Comparison of ENCODE assay signal across 31 cellular contexts in genomic region chr3:138359549-138360271, GRCh38. TPM values are rescaled to one million over a fixed set of nuclear protein-coding genes. Genes with fewer than 3 reads are reported as not detected.
A peak's percentile ranks its signal among the peaks of the same experiment; 100 is the strongest.
DNase-seq lines count a peak whose midpoint lies in the region; ATAC-seq, FAIRE-seq and TF ChIP-seq lines count a peak whose summit lies in the region.
"Had no signal": no experiment of that assay in that cellular context is flagged by ENCODE, and none has a peak within 500 bp of the region (broad histone marks: within the 10 kb centered on the region; RNA-seq: fewer than 3 reads in every experiment).

No MANE protein-coding gene starts in this region.

- peaks cover 52% of the 10 kb centered on the region for H3K4me1 Mint-ChIP-seq in nephron progenitor cell
- H3K4me1 Mint-ChIP-seq: activated CD4-positive, alpha-beta T cell treated with anti-CD3 and anti-CD28 coated beads, Interleukin-2, amount 10 ng/mL, durations not matched to agents 7 days and 5 days; CD4-positive, alpha-beta memory T cell had no signal

- H3K27ac Mint-ChIP-seq in nephron progenitor cell, result peak overlapping the region; percentile 22
- H3K27ac Mint-ChIP-seq: activated CD4-positive, alpha-beta T cell treated with anti-CD3 and anti-CD28 coated beads, Interleukin-2, amount 10 ng/mL, durations not matched to agents 7 days and 5 days; activated T-cell treated with anti-CD3 and anti-CD28 coated beads, Interleukin-2, amount 50 U/mL, for 24 hours; CD4-positive, alpha-beta memory T cell; dendritic cell treated with granulocyte-macrophage colony-stimulating factor and Interleukin-4, amounts not matched to agents 40 ng/mL and 50 ng/mL, for 4 days had no signal

- no peaks in the 10 kb centered on the region for H3K27me3 Mint-ChIP-seq in nephron progenitor cell (ENCODE audit: low read depth, poor library complexity)
- H3K27me3 Mint-ChIP-seq: activated T-cell treated with anti-CD3 and anti-CD28 coated beads, Interleukin-2, amount 50 U/mL, for 24 hours; dendritic cell treated with granulocyte-macrophage colony-stimulating factor and Interleukin-4, amounts not matched to agents 40 ng/mL and 50 ng/mL, for 4 days had no signal

- CTCF ChIA-PET in HepG2 (lab: Yijun Ruan, JAX; ENCODE audit: low intra/inter-chr PET ratio, low total read pairs), result no interaction called here
- CTCF ChIA-PET in endothelial cell of umbilical vein (lab: Charles Lee), result no interaction called here

- TF ChIP-seq CTCF in HepG2 (CRISPR knock-in tag; IDR thresholded peaks at IDR 0.05) (no peak), right lobe of liver (IDR thresholded peaks at IDR 0.05) (no peak), endothelial cell of umbilical vein (IDR thresholded peaks at IDR 0.05; ENCODE audit: extremely low read depth in 1 of 2, insufficient read depth in 1 of 2, low read depth in 1 of 2, low read length in 2 of 2) (no peak), nephron progenitor cell (IDR thresholded peaks at IDR 0.05) (no peak)

- H3K9me1 ChIP-seq in endothelial cell of umbilical vein (replicated peaks; ENCODE audit: control insufficient read depth, extremely low read depth, insufficient read depth, low read length), result no peaks in the 10 kb centered on the region

- H3K4me2 ChIP-seq in HepG2 (ENCODE audit: low read depth, low read length), result no peak overlapping the region
- H3K4me2 ChIP-seq in endothelial cell of umbilical vein (ENCODE audit: insufficient read depth, low read length), result no peak overlapping the region
- H3K4me2 ChIP-seq: KMS-11 had no signal

- no peak for TF ChIP-seq RAD21 in HepG2 (CRISPR knock-in tag; IDR thresholded peaks at IDR 0.05)

- no peak overlapping the region for H3K27ac ChIP-seq in HepG2 (ENCODE audit: extremely low read length, insufficient read depth, low read length)
- no peak overlapping the region for H3K27ac ChIP-seq in right lobe of liver
- H3K27ac ChIP-seq in endothelial cell of umbilical vein (ENCODE audit: insufficient read depth, low read depth, low read length), result no peak overlapping the region
- H3K27ac ChIP-seq: KMS-11, lower lobe of right lung had no signal

- dilution Hi-C loops in endothelial cell of umbilical vein (cut with MboI; ENCODE audit: extremely low pct_ligation_motif_present, low sequenced_read_pairs), result no loop called here

- POLR2A ChIA-PET in HepG2 (lab: Yijun Ruan, JAX), result interaction anchor here (1.2 kb wide), 1 partner anchor 12 kb away, joined by 3 read pairs; no protein-coding TSS in a partner anchor
- POLR2A ChIA-PET in endothelial cell of umbilical vein (lab: Charles Lee), result no interaction called here

- in situ Hi-C loops in HepG2 (cut with HindIII; ENCODE audit: extremely low pct_ligation_motif_present, low pct_unique_long_range_greater_than_20kb), result no loop called here

- no peaks in the 10 kb centered on the region for H3K36me3 ChIP-seq in HepG2 (replicated peaks in 1 of 2; ENCODE audit: control insufficient read depth in 1 of 2, insufficient read depth in 2 of 2, low read length in 2 of 2)
- H3K36me3 ChIP-seq in right lobe of liver, result no peaks in the 10 kb centered on the region
- H3K36me3 ChIP-seq in endothelial cell of umbilical vein (ENCODE audit: control insufficient read depth in 2 of 2, extremely low read depth in 1 of 2, insufficient read depth in 2 of 2, low read length in 2 of 2), result no peaks in the 10 kb centered on the region

- no peaks in the 10 kb centered on the region for H3K9me3 ChIP-seq in HepG2 (ENCODE audit: low read length)
- H3K9me3 ChIP-seq in right lobe of liver, result no peaks in the 10 kb centered on the region
- no peaks in the 10 kb centered on the region for H3K9me3 ChIP-seq in endothelial cell of umbilical vein (replicated peaks; ENCODE audit: control insufficient read depth, insufficient read depth, low read length)
- H3K9me3 ChIP-seq: lower lobe of right lung, thyroid gland had no signal

- H3K79me2 ChIP-seq in HepG2 (ENCODE audit: insufficient read depth, low read length), result no peaks in the 10 kb centered on the region
- no peaks in the 10 kb centered on the region for H3K79me2 ChIP-seq in endothelial cell of umbilical vein (ENCODE audit: control insufficient read depth, insufficient read depth, low read length)

- intact Hi-C loops in HepG2 (cut with micrococcal nuclease; ENCODE audit: unreplicated experiment), result loop anchor here (5.0 kb wide), 1 partner anchor 38 kb away; no protein-coding TSS in a partner anchor
- intact Hi-C loops in right lobe of liver (cut with DNase I), result no loop called here
- intact Hi-C loops in endothelial cell of umbilical vein (cut with micrococcal nuclease), result no loop called here

- FAIRE-seq in HepG2 (lab: Jason Lieb, UNC), result no peak
- FAIRE-seq in endothelial cell of umbilical vein (lab: Jason Lieb, UNC), result peak; percentile 40
- FAIRE-seq: endometrium, HTR-8/SVneo, islet of Langerhans had no signal

- H4K20me1 ChIP-seq in HepG2 (ENCODE audit: insufficient read depth, low read length), result no peaks in the 10 kb centered on the region
- no peaks in the 10 kb centered on the region for H4K20me1 ChIP-seq in endothelial cell of umbilical vein (replicated peaks; ENCODE audit: control insufficient read depth, extremely low read depth, insufficient read depth, low read length)

- TF ChIP-seq POLR2A in HepG2 (IDR thresholded peaks at IDR 0.05; ENCODE audit: insufficient read depth in 1 of 2, low read depth in 2 of 2, low read length in 2 of 2) (no peak), right lobe of liver (IDR thresholded peaks at IDR 0.05) (no peak), endothelial cell of umbilical vein (IDR thresholded peaks at IDR 0.05; ENCODE audit: low read depth, low read length) (no peak)

- no peak overlapping the region for H3K4me3 Mint-ChIP-seq in nephron progenitor cell
- H3K4me3 Mint-ChIP-seq: activated CD4-positive, alpha-beta T cell treated with anti-CD3 and anti-CD28 coated beads, Interleukin-2, amount 10 ng/mL, durations not matched to agents 7 days and 5 days; activated T-cell treated with anti-CD3 and anti-CD28 coated beads, Interleukin-2, amount 50 U/mL, for 24 hours; CD4-positive, alpha-beta memory T cell; dendritic cell treated with granulocyte-macrophage colony-stimulating factor and Interleukin-4, amounts not matched to agents 40 ng/mL and 50 ng/mL, for 4 days; neural crest cell had no signal

- ATAC-seq in HepG2 (peak; percentile 51), right lobe of liver (no peak)
- ATAC-seq: HCT116; lower lobe of right lung; sciatic nerve; stimulated activated naive CD8-positive, alpha-beta T cell treated with anti-CD3 and anti-CD28 coated beads, Interleukin-15, Interleukin-2, amounts not matched to agents 100 U/mL and 50 U/mL, for 24 hours had no signal

- TF ChIP-seq EP300 in HepG2 (IDR thresholded peaks at IDR 0.05; ENCODE audit: low read depth in 2 of 2, low read length in 2 of 2), result no peak
- TF ChIP-seq EP300 in HepG2 (CRISPR knock-in tag; IDR thresholded peaks at IDR 0.05; ENCODE audit: borderline replicate concordance), result no peak

- BruUV-seq in HepG2 (replicated peaks; lab: Mats Ljungman, UMichigan) (no TSS peak), endothelial cell of umbilical vein (replicated peaks; lab: Mats Ljungman, UMichigan) (no TSS peak)

- 54% methylated on average over 9 of the region's 9 CpGs for WGBS in HepG2 (ENCODE audit: low lambda C conversion rate)
- 93% methylated on average over 3 of the region's 9 CpGs for WGBS in right lobe of liver (ENCODE audit: insufficient coverage, low coverage, low lambda C conversion rate, missing lambda C conversion rate)

- no peaks in the 10 kb centered on the region for H3K9me3 Mint-ChIP-seq in nephron progenitor cell
- H3K9me3 Mint-ChIP-seq: activated CD4-positive, alpha-beta T cell treated with anti-CD3 and anti-CD28 coated beads, Interleukin-2, amount 10 ng/mL, durations not matched to agents 7 days and 5 days; activated T-cell treated with anti-CD3 and anti-CD28 coated beads, Interleukin-2, amount 50 U/mL, for 24 hours; CD4-positive, alpha-beta memory T cell; dendritic cell treated with granulocyte-macrophage colony-stimulating factor and Interleukin-4, amounts not matched to agents 40 ng/mL and 50 ng/mL, for 4 days; neural crest cell had no signal

- H3K27me3 ChIP-seq in HepG2 (ENCODE audit: control insufficient read depth in 1 of 2, insufficient read depth in 2 of 2, low read length in 2 of 2) (no peaks in the 10 kb centered on the region), right lobe of liver (no peaks in the 10 kb centered on the region), endothelial cell of umbilical vein (ENCODE audit: control insufficient read depth in 2 of 2, insufficient read depth in 2 of 2, low read length in 2 of 2) (no peaks in the 10 kb centered on the region)
- H3K27me3 ChIP-seq: thyroid gland had no signal

- H3K36me3 Mint-ChIP-seq in nephron progenitor cell (ENCODE audit: low read depth), result peaks cover 6% of the 10 kb centered on the region
- H3K36me3 Mint-ChIP-seq: CD4-positive, alpha-beta memory T cell had no signal

- DNase-seq in HepG2 (ENCODE audit: low spot score), result peak; percentile 56
- DNase-seq in right lobe of liver, result no peak
- DNase-seq in endothelial cell of umbilical vein (ENCODE audit: low read depth, low spot score), result no peak
- DNase-seq in nephron progenitor cell, result no peak
- no peak for DNase-seq in NCI-H1092 (lab: John Stamatoyannopoulos, UW)
- DNase-seq in NCI-H69 (lab: John Stamatoyannopoulos, UW), result no peak
- DNase-seq in stimulated activated CD4-positive, alpha-beta T cell treated with anti-CD3 and anti-CD28 coated beads, Interleukin-4, amount 100 ng/mL, for 1 hour, result no peak
- DNase-seq in SW480 (ENCODE audit: low spot score), result no peak
- DNase-seq: activated CD4-positive, alpha-beta T cell treated with anti-CD3 and anti-CD28 coated beads, Interleukin-2, amount 10 ng/mL, durations not matched to agents 7 days and 5 days; activated naive CD4-positive, alpha-beta T cell; activated T-cell treated with anti-CD3 and anti-CD28 coated beads, Interleukin-2, amount 50 U/mL, for 24 hours; CD4-positive, alpha-beta memory T cell; lower lobe of right lung; NCI-H1417 treated with DMSO at 0.1 percent for 48 hours; NCI-H2081 treated with DMSO at 0.1 percent for 48 hours; NCI-H226; stimulated activated naive CD8-positive, alpha-beta T cell treated with anti-CD3 and anti-CD28 coated beads, Interleukin-15, Interleukin-2, amounts not matched to agents 100 U/mL and 50 U/mL, for 24 hours; T1000; thyroid gland had no signal

- H3K4me1 ChIP-seq in HepG2 (ENCODE audit: insufficient read depth, low read length), result peaks cover 47% of the 10 kb centered on the region
- H3K4me1 ChIP-seq in right lobe of liver, result no peaks in the 10 kb centered on the region
- H3K4me1 ChIP-seq in endothelial cell of umbilical vein (ENCODE audit: control insufficient read depth, extremely low read depth, insufficient read depth, low read length), result no peaks in the 10 kb centered on the region

- H3K9ac ChIP-seq in HepG2 (ENCODE audit: insufficient read depth, low read depth, low read length) (no peak overlapping the region), endothelial cell of umbilical vein (replicated peaks; ENCODE audit: extremely low read depth, insufficient read depth, low read length) (no peak overlapping the region)
- H3K9ac ChIP-seq: KMS-11 had no signal

- H2AFZ ChIP-seq in HepG2 (ENCODE audit: low read length), result no peak overlapping the region
- no peak overlapping the region for H2AFZ ChIP-seq in endothelial cell of umbilical vein (ENCODE audit: low read depth, low read length)

- H3K4me3 ChIP-seq in HepG2 (replicated peaks in 1 of 3; ENCODE audit: insufficient read depth in 1 of 3, low read depth in 2 of 3, low read length in 3 of 3) (no peak overlapping the region), right lobe of liver (no peak overlapping the region), endothelial cell of umbilical vein (replicated peaks in 1 of 3; ENCODE audit: insufficient read depth in 1 of 3, low read depth in 1 of 3, low read length in 3 of 3) (no peak overlapping the region)
- H3K4me3 ChIP-seq: lower lobe of right lung, thyroid gland had no signal

RNA-seq across cellular contexts. Expression of gene MRAS, which starts 11.3 kb away (rescaled TPM):
- 36.2 TPM in 2 replicates for total RNA-seq in HepG2 (2016; rRNA removed; fragmentation: Illumina TruSeq; extraction: Trizol)
- total RNA-seq in HepG2 (2016; cell fraction: cytosol; rRNA removed; fragmentation: Illumina TruSeq; extraction: Trizol; ENCODE audit: low read depth), result 30.3 and 31.5 TPM in 2 replicates
- 27.7 and 30.0 TPM in 2 replicates for total RNA-seq in HepG2 (2016; cell fraction: insoluble cytoplasmic fraction; rRNA removed; fragmentation: Illumina TruSeq; extraction: Trizol)
- 59.3 and 62.6 TPM in 2 replicates for total RNA-seq in HepG2 (2016; cell fraction: membrane; rRNA removed; fragmentation: Illumina TruSeq; extraction: Trizol)
- total RNA-seq in HepG2 (2016; cell fraction: nucleus; rRNA removed; fragmentation: Illumina TruSeq; extraction: Trizol), result 24.4 and 32.5 TPM in 2 replicates
- 8.8 and 8.9 TPM in 2 replicates for polyA plus RNA-seq in HepG2 (2011; rRNA removed)
- polyA plus RNA-seq in HepG2 (2011; cell fraction: cytosol; rRNA removed), result 7.2 and 8.0 TPM in 2 replicates
- 8.6 and 8.8 TPM in 2 replicates for polyA plus RNA-seq in HepG2 (2011; cell fraction: nucleus; rRNA removed)
- 4.2 and 4.6 TPM in 2 replicates for polyA plus RNA-seq in HepG2 (2012)
- polyA plus RNA-seq in HepG2 (2016; cell fraction: cytosol; fragmentation: Illumina TruSeq; extraction: Trizol; ENCODE audit: low read depth), result 31.3 and 40.9 TPM in 2 replicates
- 26.0 and 29.0 TPM in 2 replicates for polyA plus RNA-seq in HepG2 (2016; cell fraction: insoluble cytoplasmic fraction; fragmentation: Illumina TruSeq; extraction: Trizol; ENCODE audit: low read depth)
- 49.8 and 50.3 TPM in 2 replicates for polyA plus RNA-seq in HepG2 (2016; cell fraction: membrane; fragmentation: Illumina TruSeq; extraction: Trizol; ENCODE audit: low read depth)
- polyA plus RNA-seq in HepG2 (2016; cell fraction: nucleus; fragmentation: Illumina TruSeq; extraction: Trizol; ENCODE audit: insufficient read depth, low read depth), result 34.3 and 34.5 TPM in 2 replicates
- polyA minus RNA-seq in HepG2 (2011; rRNA and poly(A)+ RNA removed; ENCODE audit: low replicate concordance), result 5.8 and 6.5 TPM in 2 replicates
- 5.4 and 5.8 TPM in 2 replicates for polyA minus RNA-seq in HepG2 (2011; cell fraction: cytosol; rRNA and poly(A)+ RNA removed)
- 5.0 and 8.8 TPM in 2 replicates for polyA minus RNA-seq in HepG2 (2011; cell fraction: nucleus; rRNA and poly(A)+ RNA removed)
- total RNA-seq in right lobe of liver, result 1 to 10 TPM; 2.5 to 7.9 (median 6.9) TPM
- total RNA-seq in endothelial cell of umbilical vein, result 15.5 and 16.5 TPM in 2 replicates
- polyA plus RNA-seq in endothelial cell of umbilical vein, result 9.4 and 14.6 TPM in 2 replicates
- polyA plus RNA-seq in endothelial cell of umbilical vein (2011; cell fraction: cytosol; rRNA removed), result 9.6 and 9.8 TPM in 2 replicates
- 8.6 and 9.6 TPM in 2 replicates for polyA plus RNA-seq in endothelial cell of umbilical vein (2011; cell fraction: nucleus; rRNA removed)
- polyA plus RNA-seq in endothelial cell of umbilical vein (2012), result 10.1 and 15.6 TPM in 2 replicates
- 11.8 and 12.2 TPM in 2 replicates for polyA minus RNA-seq in endothelial cell of umbilical vein
- 7.0 TPM for polyA minus RNA-seq in endothelial cell of umbilical vein (2011; cell fraction: cytosol; rRNA and poly(A)+ RNA removed)
- polyA minus RNA-seq in endothelial cell of umbilical vein (2011; cell fraction: nucleus; rRNA and poly(A)+ RNA removed), result 2.0 and 4.9 TPM in 2 replicates
- total RNA-seq: activated CD4-positive, alpha-beta T cell treated with anti-CD3 and anti-CD28 coated beads, Interleukin-2, amount 10 ng/mL, durations not matched to agents 7 days and 5 days had no signal
- polyA plus RNA-seq: CD4-positive, alpha-beta memory T cell had no signal

RNA-seq across cellular contexts. Expression of gene NME9, which starts 30.1 kb away (rescaled TPM):
- total RNA-seq in HepG2 (2016; rRNA removed; fragmentation: Illumina TruSeq; extraction: Trizol), result not detected in 2 replicates
- total RNA-seq in HepG2 (2016; cell fraction: cytosol; rRNA removed; fragmentation: Illumina TruSeq; extraction: Trizol; ENCODE audit: low read depth), result not detected in 2 replicates
- total RNA-seq in HepG2 (2016; cell fraction: insoluble cytoplasmic fraction; rRNA removed; fragmentation: Illumina TruSeq; extraction: Trizol), result not detected in 2 replicates
- total RNA-seq in HepG2 (2016; cell fraction: membrane; rRNA removed; fragmentation: Illumina TruSeq; extraction: Trizol), result 0.28 TPM in 1 of 2 replicates, not detected in the other
- not detected in 2 replicates for total RNA-seq in HepG2 (2016; cell fraction: nucleus; rRNA removed; fragmentation: Illumina TruSeq; extraction: Trizol)
- not detected in 2 replicates for polyA plus RNA-seq in HepG2 (2011; rRNA removed)
- polyA plus RNA-seq in HepG2 (2011; cell fraction: cytosol; rRNA removed), result not detected in 2 replicates
- polyA plus RNA-seq in HepG2 (2011; cell fraction: nucleus; rRNA removed), result not detected in 2 replicates
- 0.37 and 0.50 TPM in 2 replicates for polyA plus RNA-seq in HepG2 (2012)
- polyA plus RNA-seq in HepG2 (2016; cell fraction: cytosol; fragmentation: Illumina TruSeq; extraction: Trizol; ENCODE audit: low read depth), result not detected in 2 replicates
- polyA plus RNA-seq in HepG2 (2016; cell fraction: insoluble cytoplasmic fraction; fragmentation: Illumina TruSeq; extraction: Trizol; ENCODE audit: low read depth), result not detected in 2 replicates
- polyA plus RNA-seq in HepG2 (2016; cell fraction: membrane; fragmentation: Illumina TruSeq; extraction: Trizol; ENCODE audit: low read depth), result not detected in 2 replicates
- not detected in 2 replicates for polyA plus RNA-seq in HepG2 (2016; cell fraction: nucleus; fragmentation: Illumina TruSeq; extraction: Trizol; ENCODE audit: insufficient read depth, low read depth)
- polyA minus RNA-seq in HepG2 (2011; rRNA and poly(A)+ RNA removed; ENCODE audit: low replicate concordance), result not detected in 2 replicates
- not detected in 2 replicates for polyA minus RNA-seq in HepG2 (2011; cell fraction: cytosol; rRNA and poly(A)+ RNA removed)
- 0.26 and 0.37 TPM in 2 replicates for polyA minus RNA-seq in HepG2 (2011; cell fraction: nucleus; rRNA and poly(A)+ RNA removed)
- not detected for total RNA-seq in right lobe of liver
- total RNA-seq in endothelial cell of umbilical vein, result not detected in 2 replicates
- 0.08 TPM in 1 of 2 replicates, not detected in the other for polyA plus RNA-seq in endothelial cell of umbilical vein
- 0.08 TPM in 1 of 2 replicates, not detected in the other for polyA plus RNA-seq in endothelial cell of umbilical vein (2011; cell fraction: cytosol; rRNA removed)
- 0.34 and 0.41 TPM in 2 replicates for polyA plus RNA-seq in endothelial cell of umbilical vein (2011; cell fraction: nucleus; rRNA removed)
- 0.20 and 0.56 TPM in 2 replicates for polyA plus RNA-seq in endothelial cell of umbilical vein (2012)
- not detected in 2 replicates for polyA minus RNA-seq in endothelial cell of umbilical vein
- polyA minus RNA-seq in endothelial cell of umbilical vein (2011; cell fraction: cytosol; rRNA and poly(A)+ RNA removed), result not detected
- polyA minus RNA-seq in endothelial cell of umbilical vein (2011; cell fraction: nucleus; rRNA and poly(A)+ RNA removed), result 0.53 TPM in 1 of 2 replicates, not detected in the other
- total RNA-seq: A673; activated CD4-positive, alpha-beta T cell treated with anti-CD3 and anti-CD28 coated beads, Interleukin-2, amount 10 ng/mL, durations not matched to agents 7 days and 5 days; Daoy; fibroblast of lung; glomerular endothelial cell had no signal
- polyA plus RNA-seq: fibroblast of lung had no signal
